8 cellular contexts compared by ENCODE assay signal in genomic region chr4:172225457-172225856, GRCh38.
"Had no signal": no experiment of that assay in that cellular context is flagged by ENCODE, and none has a peak within 500 bp of the region (broad histone marks: within the 10 kb centered on the region; RNA-seq: fewer than 3 reads in every experiment).

No MANE protein-coding gene starts in this region.

- H3K4me3 ChIP-seq: GM12878 had no signal

- DNase-seq: GDM1, GF-D8 had no signal

- ATAC-seq: GM12878 had no signal

- FAIRE-seq: G401.6, GM12878, GM12891, GM12892, GM18507, GM19239 had no signal
